In genomic region chr1:241531195-241532172, GRCh38 we compare ENCODE assay signal across 8 cellular contexts. TPM values are rescaled to one million over a fixed set of nuclear protein-coding genes. Genes with fewer than 3 reads are reported as not detected.
A peak's percentile ranks its signal among the peaks of the same experiment; 100 is the strongest.
DNase-seq lines count a peak whose midpoint lies in the region; ATAC-seq and TF ChIP-seq lines count a peak whose summit lies in the region.

No MANE protein-coding gene starts in this region.

- DNase-seq in G401 (ENCODE audit: low spot score) (peak; percentile 65), HS-5 (ENCODE audit: low read depth) (peak; percentile 78), NCI-H69 (lab: John Stamatoyannopoulos, UW) (peak; percentile 83), adrenal gland (no peak), left ventricle myocardium inferior (no peak), sigmoid colon (no peak), activated gamma-delta T cell treated with Interleukin-2 at 50 U/mL for 16 hours (no peak)

- H3K9me3 ChIP-seq in adrenal gland (replicated peaks in 1 of 3) (no peaks in the 10 kb centered on the region), left ventricle myocardium inferior (replicated peaks) (no peaks in the 10 kb centered on the region), sigmoid colon (no peaks in the 10 kb centered on the region)

- peak; percentile 36 to 84 (median 72) for TF ChIP-seq CTCF in adrenal gland (IDR thresholded peaks at IDR 0.05)
- peak; percentile 62 for TF ChIP-seq CTCF in left ventricle myocardium inferior (IDR thresholded peaks at IDR 0.05; ENCODE audit: borderline replicate concordance)
- TF ChIP-seq CTCF in sigmoid colon (IDR thresholded peaks at IDR 0.05), result peak; percentile 18 to 49 (median 36)

- 2 to 3% (median 3%) methylated on average over 11 of the region's 11 CpGs for WGBS in adrenal gland, 4 donors
- 0 to 4% methylated on average over 11 of the region's 11 CpGs for WGBS in sigmoid colon, 2 donors

- H3K36me3 ChIP-seq in adrenal gland (replicated peaks in 1 of 2) (no peaks in the 10 kb centered on the region), left ventricle myocardium inferior (no peaks in the 10 kb centered on the region), sigmoid colon (no peaks in the 10 kb centered on the region)

- TF ChIP-seq POLR2A in adrenal gland (IDR thresholded peaks at IDR 0.05), result no peak
- TF ChIP-seq POLR2A in sigmoid colon (IDR thresholded peaks at IDR 0.05), result no peak

- peaks cover 0 to 4% of the 10 kb centered on the region in 2 donors for H3K4me1 ChIP-seq in adrenal gland (replicated peaks in 1 of 2)
- no peaks in the 10 kb centered on the region for H3K4me1 ChIP-seq in left ventricle myocardium inferior
- no peaks in the 10 kb centered on the region for H3K4me1 ChIP-seq in sigmoid colon

- no peak for TF ChIP-seq EP300 in sigmoid colon (IDR thresholded peaks at IDR 0.05)

- H3K27me3 ChIP-seq in adrenal gland (no peaks in the 10 kb centered on the region), left ventricle myocardium inferior (ENCODE audit: low read depth) (peaks cover 34% of the 10 kb centered on the region), sigmoid colon (no peaks in the 10 kb centered on the region)

- ATAC-seq in GM21528 (IDR thresholded peaks at IDR 0.05; ENCODE audit: low FRiP score, unreplicated experiment), result peak; percentile 69

- intact Hi-C loops in adrenal gland (cut with DNase I), result loop anchor here (10.0 kb wide), 2 partner anchors 93 to 303 kb away; no protein-coding TSS in a partner anchor
- intact Hi-C loops in left ventricle myocardium inferior (cut with micrococcal nuclease), result loop anchor here (10.0 kb wide), 1 partner anchor 93 kb away; no protein-coding TSS in a partner anchor
- intact Hi-C loops in sigmoid colon (cut with DNase I), result no loop called here

- H3K27ac ChIP-seq in adrenal gland, result peak overlapping the region in 4 of 5 donors; percentile 28 to 60 (median 48)
- peak overlapping the region; percentile 31 for H3K27ac ChIP-seq in left ventricle myocardium inferior (replicated peaks)
- H3K27ac ChIP-seq in sigmoid colon, result peak overlapping the region in 1 of 4 donors; percentile 18

- in situ Hi-C loops in G401 (cut with HindIII; ENCODE audit: low sequenced_read_pairs), result no loop called here

- H3K4me3 ChIP-seq in adrenal gland (peak overlapping the region in 3 of 4 donors; percentile 33 to 84 (median 55)), left ventricle myocardium inferior (peak overlapping the region; percentile 62), sigmoid colon (peak overlapping the region; percentile 18 to 45 (median 39))

RNA-seq across cellular contexts. Expression of gene KMO, which starts 0.7 kb away (rescaled TPM):
- total RNA-seq in G401 (2014; rRNA removed; shearing (Covaris generic)), result not detected in 2 replicates
- 1 to 10 TPM in 6 of 8 donors, under 1 TPM in 2; 0.41 to 3.6 (median 1.8) TPM for total RNA-seq in adrenal gland
- polyA plus RNA-seq in adrenal gland, result 1 to 10 TPM in 2 of 3 donors, under 1 TPM in 1; 0.47 to 2.1 (median 1.6) TPM
- not detected for total RNA-seq in left ventricle myocardium inferior
- 1 to 10 TPM in 2 of 4 donors, under 1 TPM in 2; 0.27 to 5.4 (median 0.73) TPM for total RNA-seq in sigmoid colon
- 1 to 10 TPM; 1.8 to 3.7 (median 2.7) TPM for polyA plus RNA-seq in sigmoid colon

RNA-seq across cellular contexts. Expression of gene FH, which starts 11.9 kb away (rescaled TPM):
- 126 and 145 TPM in 2 replicates for total RNA-seq in G401 (2014; rRNA removed; shearing (Covaris generic))
- total RNA-seq in adrenal gland, result 100 to 1,000 TPM in 3 of 8 donors, 10 to 100 TPM in 5; 72.9 to 123 (median 97.6) TPM
- 100 to 1,000 TPM in 1 of 3 donors, 10 to 100 TPM in 2; 42.5 to 152 (median 96.9) TPM for polyA plus RNA-seq in adrenal gland
- 224 TPM for total RNA-seq in left ventricle myocardium inferior
- 10 to 100 TPM; 39.9 to 69.2 (median 53.2) TPM for total RNA-seq in sigmoid colon
- 100 to 1,000 TPM in 1 of 3 donors, 10 to 100 TPM in 2; 75.0 to 125 (median 79.3) TPM for polyA plus RNA-seq in sigmoid colon

Comparison
In these comparisons a context has a peak if more than half of its experiments do, and no peak if none do; other contexts are left out.
1. DNase-seq: peak in G401 (single experiment), HS-5 (single experiment) and NCI-H69 (single experiment); none in adrenal gland (0 of 7), left ventricle myocardium inferior (single experiment), sigmoid colon (single experiment) and activated gamma-delta T cell treated with Interleukin-2 at 50 U/mL for 16 hours (single experiment).
2. Peak in every context shown above with its lines, with median percentiles within 50 percentile points of each other: H3K4me3 ChIP-seq and CTCF ChIP-seq.